ENCODE assay signal across 10 cellular contexts in genomic region chr4:62454535-62454934, GRCh38.
"Had no signal": no experiment of that assay in that cellular context is flagged by ENCODE, and none has a peak within 500 bp of the region (broad histone marks: within the 10 kb centered on the region; RNA-seq: fewer than 3 reads in every experiment).

No MANE protein-coding gene starts in this region.

- H3K4me3 Mint-ChIP-seq: HFFc6, IgD-negative memory B cell had no signal

- H3K4me2 ChIP-seq: KMS-11 had no signal

- H3K27ac Mint-ChIP-seq: HFFc6, IgD-negative memory B cell had no signal

- H3K4me1 Mint-ChIP-seq: IgD-negative memory B cell had no signal

- H3K9ac ChIP-seq: GM23248, KMS-11 had no signal

- H3K9me3 ChIP-seq: HAP-1 had no signal

- H3K27ac ChIP-seq: GM23248, HL-60, KMS-11 had no signal

- H3K36me3 ChIP-seq: HAP-1 had no signal

- H3K4me3 ChIP-seq: GM23248, HAP-1 had no signal

- DNase-seq: GM23248, GOT3, H7, HFFc6, KBM-7 had no signal

- H3K27me3 Mint-ChIP-seq: IgD-negative memory B cell had no signal

- H2AFZ ChIP-seq: GM23248 had no signal

- ATAC-seq: HCT116 had no signal
